Comparison of ENCODE assay signal across 2 cellular contexts in the genomic region with DNA sequence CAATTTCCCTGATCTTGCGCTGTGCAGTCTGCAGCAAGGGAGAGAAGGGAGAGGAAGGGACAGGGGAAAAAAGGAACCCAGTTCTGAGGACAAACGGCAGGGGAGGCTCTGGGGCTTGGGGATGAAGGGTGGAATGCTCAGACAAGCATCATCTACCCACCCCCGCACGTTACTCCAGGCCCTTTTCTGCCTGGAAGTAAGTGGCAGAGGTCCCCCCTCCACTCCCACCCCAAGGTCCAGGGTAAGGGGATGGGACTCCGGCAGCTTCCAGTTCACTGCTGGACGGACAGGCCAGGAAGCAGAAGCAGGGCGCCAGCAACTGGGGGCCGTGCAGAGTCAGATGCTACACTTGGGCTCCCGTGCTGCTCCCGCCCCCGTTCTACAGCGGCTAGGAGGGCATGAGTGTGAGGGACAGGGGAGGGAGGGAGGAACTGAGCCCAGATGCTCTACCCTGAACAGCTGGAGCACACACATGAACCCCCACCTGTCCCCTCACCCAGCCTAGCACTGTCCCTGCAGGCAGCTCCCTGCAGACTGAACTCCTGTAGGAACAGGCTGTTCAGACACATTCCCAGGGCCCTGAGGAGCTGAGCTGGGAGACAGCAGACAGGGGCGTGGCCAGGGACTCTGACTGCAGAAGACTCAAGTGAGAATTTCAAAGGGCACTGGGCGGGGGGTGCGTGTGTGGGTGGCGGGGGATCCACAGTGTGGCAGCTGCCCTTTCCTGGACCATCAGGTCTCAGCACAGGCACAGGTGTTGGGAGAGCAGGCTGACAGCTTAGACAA.
TF ChIP-seq lines count a peak whose summit lies in the region.

No MANE protein-coding gene starts in this region.

TF ChIP-seq in A549, 52 proteins besides CTCF, POLR2A, EP300 and RAD21 (continues in another document):
- TF ChIP-seq, protein P1, sequence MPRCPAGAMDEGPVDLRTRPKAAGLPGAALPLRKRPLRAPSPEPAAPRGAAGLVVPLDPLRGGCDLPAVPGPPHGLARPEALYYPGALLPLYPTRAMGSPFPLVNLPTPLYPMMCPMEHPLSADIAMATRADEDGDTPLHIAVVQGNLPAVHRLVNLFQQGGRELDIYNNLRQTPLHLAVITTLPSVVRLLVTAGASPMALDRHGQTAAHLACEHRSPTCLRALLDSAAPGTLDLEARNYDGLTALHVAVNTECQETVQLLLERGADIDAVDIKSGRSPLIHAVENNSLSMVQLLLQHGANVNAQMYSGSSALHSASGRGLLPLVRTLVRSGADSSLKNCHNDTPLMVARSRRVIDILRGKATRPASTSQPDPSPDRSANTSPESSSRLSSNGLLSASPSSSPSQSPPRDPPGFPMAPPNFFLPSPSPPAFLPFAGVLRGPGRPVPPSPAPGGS (IDR thresholded peaks at IDR 0.05), result no peak
- TF ChIP-seq CBX8 (IDR thresholded peaks at IDR 0.05) (no peak), HOXB13 (CRISPR knock-in tag; IDR thresholded peaks at IDR 0.05; ENCODE audit: low read depth) (no peak), HEYL (CRISPR knock-in tag; IDR thresholded peaks at IDR 0.05) (no peak), EHMT2 (IDR thresholded peaks at IDR 0.05; ENCODE audit: low read depth) (no peak), NR3C1 (IDR thresholded peaks at IDR 0.05) (no peak), TFCP2L1 (CRISPR knock-in tag; IDR thresholded peaks at IDR 0.05) (no peak), MYC (IDR thresholded peaks at IDR 0.05; ENCODE audit: borderline replicate concordance, low read length) (no peak), SMC3 (IDR thresholded peaks at IDR 0.05) (no peak), HOXB5 (CRISPR knock-in tag; IDR thresholded peaks at IDR 0.05) (no peak), ZC3H11A (IDR thresholded peaks at IDR 0.05) (no peak), PHF8 (IDR thresholded peaks at IDR 0.05; ENCODE audit: borderline replicate concordance, low read depth) (no peak), HDAC2 (IDR thresholded peaks at IDR 0.05) (no peak), BHLHE40 (IDR thresholded peaks at IDR 0.05; ENCODE audit: low read depth, low read length) (no peak)
- TF ChIP-seq, protein P2, sequence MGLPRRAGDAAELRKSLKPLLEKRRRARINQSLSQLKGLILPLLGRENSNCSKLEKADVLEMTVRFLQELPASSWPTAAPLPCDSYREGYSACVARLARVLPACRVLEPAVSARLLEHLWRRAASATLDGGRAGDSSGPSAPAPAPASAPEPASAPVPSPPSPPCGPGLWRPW (IDR thresholded peaks at IDR 0.05), result no peak
- TF ChIP-seq, protein P3, sequence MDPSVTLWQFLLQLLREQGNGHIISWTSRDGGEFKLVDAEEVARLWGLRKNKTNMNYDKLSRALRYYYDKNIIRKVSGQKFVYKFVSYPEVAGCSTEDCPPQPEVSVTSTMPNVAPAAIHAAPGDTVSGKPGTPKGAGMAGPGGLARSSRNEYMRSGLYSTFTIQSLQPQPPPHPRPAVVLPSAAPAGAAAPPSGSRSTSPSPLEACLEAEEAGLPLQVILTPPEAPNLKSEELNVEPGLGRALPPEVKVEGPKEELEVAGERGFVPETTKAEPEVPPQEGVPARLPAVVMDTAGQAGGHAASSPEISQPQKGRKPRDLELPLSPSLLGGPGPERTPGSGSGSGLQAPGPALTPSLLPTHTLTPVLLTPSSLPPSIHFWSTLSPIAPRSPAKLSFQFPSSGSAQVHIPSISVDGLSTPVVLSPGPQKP (IDR thresholded peaks at IDR 0.05; ENCODE audit: low read depth, low read length), result no peak
- TF ChIP-seq, protein P4, sequence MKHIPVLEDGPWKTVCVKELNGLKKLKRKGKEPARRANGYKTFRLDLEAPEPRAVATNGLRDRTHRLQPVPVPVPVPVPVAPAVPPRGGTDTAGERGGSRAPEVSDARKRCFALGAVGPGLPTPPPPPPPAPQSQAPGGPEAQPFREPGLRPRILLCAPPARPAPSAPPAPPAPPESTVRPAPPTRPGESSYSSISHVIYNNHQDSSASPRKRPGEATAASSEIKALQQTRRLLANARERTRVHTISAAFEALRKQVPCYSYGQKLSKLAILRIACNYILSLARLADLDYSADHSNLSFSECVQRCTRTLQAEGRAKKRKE (CRISPR knock-in tag; IDR thresholded peaks at IDR 0.05; ENCODE audit: low read depth), result no peak
- TF ChIP-seq, protein P5, sequence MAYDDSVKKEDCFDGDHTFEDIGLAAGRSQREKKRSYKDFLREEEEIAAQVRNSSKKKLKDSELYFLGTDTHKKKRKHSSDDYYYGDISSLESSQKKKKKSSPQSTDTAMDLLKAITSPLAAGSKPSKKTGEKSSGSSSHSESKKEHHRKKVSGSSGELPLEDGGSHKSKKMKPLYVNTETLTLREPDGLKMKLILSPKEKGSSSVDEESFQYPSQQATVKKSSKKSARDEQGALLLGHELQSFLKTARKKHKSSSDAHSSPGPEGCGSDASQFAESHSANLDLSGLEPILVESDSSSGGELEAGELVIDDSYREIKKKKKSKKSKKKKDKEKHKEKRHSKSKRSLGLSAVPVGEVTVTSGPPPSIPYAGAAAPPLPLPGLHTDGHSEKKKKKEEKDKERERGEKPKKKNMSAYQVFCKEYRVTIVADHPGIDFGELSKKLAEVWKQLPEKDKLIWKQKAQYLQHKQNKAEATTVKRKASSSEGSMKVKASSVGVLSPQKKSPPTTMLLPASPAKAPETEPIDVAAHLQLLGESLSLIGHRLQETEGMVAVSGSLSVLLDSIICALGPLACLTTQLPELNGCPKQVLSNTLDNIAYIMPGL (CRISPR knock-in tag; IDR thresholded peaks at IDR 0.05; ENCODE audit: borderline replicate concordance), result no peak
- TF ChIP-seq, protein P6, sequence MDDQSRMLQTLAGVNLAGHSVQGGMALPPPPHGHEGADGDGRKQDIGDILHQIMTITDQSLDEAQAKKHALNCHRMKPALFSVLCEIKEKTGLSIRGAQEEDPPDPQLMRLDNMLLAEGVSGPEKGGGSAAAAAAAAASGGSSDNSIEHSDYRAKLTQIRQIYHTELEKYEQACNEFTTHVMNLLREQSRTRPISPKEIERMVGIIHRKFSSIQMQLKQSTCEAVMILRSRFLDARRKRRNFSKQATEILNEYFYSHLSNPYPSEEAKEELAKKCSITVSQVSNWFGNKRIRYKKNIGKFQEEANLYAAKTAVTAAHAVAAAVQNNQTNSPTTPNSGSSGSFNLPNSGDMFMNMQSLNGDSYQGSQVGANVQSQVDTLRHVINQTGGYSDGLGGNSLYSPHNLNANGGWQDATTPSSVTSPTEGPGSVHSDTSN (IDR thresholded peaks at IDR 0.05), result no peak

TF ChIP-seq in IMR-90, 13 proteins besides CTCF, POLR2A, EP300 and RAD21:
- TF ChIP-seq, protein P3 (IDR thresholded peaks at IDR 0.05; ENCODE audit: borderline replicate concordance, low read depth, low read length), result no peak
- no peak for TF ChIP-seq CHD1 (IDR thresholded peaks at IDR 0.05; ENCODE audit: low read depth, low read length)
- no peak for TF ChIP-seq MXI1 (IDR thresholded peaks at IDR 0.05; ENCODE audit: borderline replicate concordance, low read depth, low read length)
- no peak for TF ChIP-seq FOS (IDR thresholded peaks at IDR 0.05; ENCODE audit: low read depth, low read length)
- TF ChIP-seq MAFK (IDR thresholded peaks at IDR 0.05; ENCODE audit: low read depth, low read length), result no peak
